In the genomic region with DNA sequence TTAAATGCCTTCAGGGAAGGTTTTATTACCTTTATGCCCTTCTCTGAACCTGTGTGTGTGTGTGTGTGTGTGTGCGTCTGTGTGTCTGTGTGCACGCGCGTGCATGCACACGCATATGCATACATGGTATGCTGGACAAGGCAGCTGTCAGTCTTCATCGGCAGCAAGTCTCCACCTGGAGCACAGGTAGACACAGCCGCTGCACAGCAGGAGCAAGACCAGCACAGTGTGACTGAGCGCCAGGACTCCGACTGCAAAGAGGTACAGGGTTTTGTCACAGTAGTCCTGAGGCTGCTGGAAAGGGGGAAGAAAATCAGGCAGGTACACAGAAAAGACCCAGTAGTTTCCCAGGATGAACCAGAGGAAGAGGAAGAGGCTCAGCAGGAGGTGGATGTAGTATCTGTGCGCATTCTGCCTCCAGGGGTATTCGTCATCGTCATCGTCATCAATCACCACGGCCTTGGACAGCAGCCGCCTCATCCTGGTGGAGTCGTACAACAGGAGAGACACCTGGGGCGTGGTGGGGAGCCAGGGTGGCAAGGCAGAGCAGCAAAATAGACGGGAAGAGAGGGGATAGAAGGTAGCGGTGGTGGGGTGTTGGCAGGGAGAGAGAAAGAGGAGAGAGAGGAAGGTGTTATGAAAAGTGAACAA, we compare ENCODE assay signal across 1 cellular context.
TF ChIP-seq lines count a peak whose summit lies in the region.

No MANE protein-coding gene starts in this region.

TF ChIP-seq in IMR-90, 13 proteins besides CTCF, POLR2A, EP300 and RAD21:
- TF ChIP-seq FOS (IDR thresholded peaks at IDR 0.05; ENCODE audit: low read depth, low read length): no peak
- TF ChIP-seq, protein P1, sequence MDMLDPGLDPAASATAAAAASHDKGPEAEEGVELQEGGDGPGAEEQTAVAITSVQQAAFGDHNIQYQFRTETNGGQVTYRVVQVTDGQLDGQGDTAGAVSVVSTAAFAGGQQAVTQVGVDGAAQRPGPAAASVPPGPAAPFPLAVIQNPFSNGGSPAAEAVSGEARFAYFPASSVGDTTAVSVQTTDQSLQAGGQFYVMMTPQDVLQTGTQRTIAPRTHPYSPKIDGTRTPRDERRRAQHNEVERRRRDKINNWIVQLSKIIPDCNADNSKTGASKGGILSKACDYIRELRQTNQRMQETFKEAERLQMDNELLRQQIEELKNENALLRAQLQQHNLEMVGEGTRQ (IDR thresholded peaks at IDR 0.05; ENCODE audit: low read depth, low read length): no peak
- TF ChIP-seq CHD1 (IDR thresholded peaks at IDR 0.05; ENCODE audit: low read depth, low read length): no peak
- TF ChIP-seq, protein P2, sequence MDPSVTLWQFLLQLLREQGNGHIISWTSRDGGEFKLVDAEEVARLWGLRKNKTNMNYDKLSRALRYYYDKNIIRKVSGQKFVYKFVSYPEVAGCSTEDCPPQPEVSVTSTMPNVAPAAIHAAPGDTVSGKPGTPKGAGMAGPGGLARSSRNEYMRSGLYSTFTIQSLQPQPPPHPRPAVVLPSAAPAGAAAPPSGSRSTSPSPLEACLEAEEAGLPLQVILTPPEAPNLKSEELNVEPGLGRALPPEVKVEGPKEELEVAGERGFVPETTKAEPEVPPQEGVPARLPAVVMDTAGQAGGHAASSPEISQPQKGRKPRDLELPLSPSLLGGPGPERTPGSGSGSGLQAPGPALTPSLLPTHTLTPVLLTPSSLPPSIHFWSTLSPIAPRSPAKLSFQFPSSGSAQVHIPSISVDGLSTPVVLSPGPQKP (IDR thresholded peaks at IDR 0.05; ENCODE audit: borderline replicate concordance, low read depth, low read length): no peak
- no peak for TF ChIP-seq SMC3 (IDR thresholded peaks at IDR 0.05; ENCODE audit: low read depth, low read length)
- TF ChIP-seq BHLHE40 (IDR thresholded peaks at IDR 0.05; ENCODE audit: low read depth, low read length): no peak
- TF ChIP-seq NFE2L2 (IDR thresholded peaks at IDR 0.05; ENCODE audit: low read depth, low read length): no peak
- no peak for TF ChIP-seq MAZ (IDR thresholded peaks at IDR 0.05; ENCODE audit: borderline replicate concordance, low read depth, low read length)
- TF ChIP-seq MAFK (IDR thresholded peaks at IDR 0.05; ENCODE audit: low read depth, low read length): no peak
- TF ChIP-seq CEBPB (IDR thresholded peaks at IDR 0.05; ENCODE audit: low read depth, low read length): no peak
- TF ChIP-seq RCOR1 (IDR thresholded peaks at IDR 0.05; ENCODE audit: insufficient replicate concordance, low read length): no peak
- no peak for TF ChIP-seq RFX5 (IDR thresholded peaks at IDR 0.05; ENCODE audit: low read depth, low read length)
- no peak for TF ChIP-seq MXI1 (IDR thresholded peaks at IDR 0.05; ENCODE audit: borderline replicate concordance, low read depth, low read length)
